ENCODE assay signal across 8 cellular contexts in genomic region chr4:2469192-2469984, GRCh38. TPM values are rescaled to one million over a fixed set of nuclear protein-coding genes. Genes with fewer than 3 reads are reported as not detected.
A peak's percentile ranks its signal among the peaks of the same experiment; 100 is the strongest.
DNase-seq lines count a peak whose midpoint lies in the region; ATAC-seq, FAIRE-seq and TF ChIP-seq lines count a peak whose summit lies in the region.

No MANE protein-coding gene starts in this region.

- no peak overlapping the region for H2AFZ ChIP-seq in OCI-LY3 (ENCODE audit: low read depth, low read length)

- TF ChIP-seq CTCF in OCI-LY3 (IDR thresholded peaks at IDR 0.05; ENCODE audit: low read depth, low read length) (no peak), gastroesophageal sphincter (IDR thresholded peaks at IDR 0.05) (no peak), upper lobe of left lung (IDR thresholded peaks at IDR 0.05) (peak in 2 of 6 experiments; percentile 8 to 15)

- H3K27ac Mint-ChIP-seq in activated T-helper 2 cell treated with anti-CD3 and anti-CD28 coated beads, Interferon-gamma antibody, Interleukin-2, Interleukin-4, amounts not matched to agents 10 μg/mL and 5 μg/mL and 100 μg/mL, durations not matched to agents 14 hours and 24 hours and 36 hours, result peak overlapping the region; percentile 96

- peak overlapping the region; percentile 99 for H3K9ac ChIP-seq in OCI-LY3 (ENCODE audit: low read length)

- FAIRE-seq in GM18507 (lab: Jason Lieb, UNC), result peak; percentile 70

- 0% methylated on average over 4 of the region's 78 CpGs; no CpG with 5 or more reads in 1 of the 2 donors for WGBS in gastroesophageal sphincter (ENCODE audit: low coverage in 1 of 2), 2 donors
- 0 to 1% methylated on average over 3 to 41 of the region's 78 CpGs for WGBS in upper lobe of left lung, 2 donors

- peaks cover 55% of the 10 kb centered on the region for H3K36me3 Mint-ChIP-seq in activated T-helper 2 cell treated with anti-CD3 and anti-CD28 coated beads, Interferon-gamma antibody, Interleukin-2, Interleukin-4, amounts not matched to agents 10 μg/mL and 5 μg/mL and 100 μg/mL, durations not matched to agents 14 hours and 24 hours and 36 hours (ENCODE audit: low read depth)

- H3K27me3 Mint-ChIP-seq in activated T-helper 2 cell treated with anti-CD3 and anti-CD28 coated beads, Interferon-gamma antibody, Interleukin-2, Interleukin-4, amounts not matched to agents 10 μg/mL and 5 μg/mL and 100 μg/mL, durations not matched to agents 14 hours and 24 hours and 36 hours (ENCODE audit: low read depth), result peaks cover 2% of the 10 kb centered on the region

- H3K4me2 ChIP-seq in OCI-LY3 (ENCODE audit: low read length), result peak overlapping the region; percentile 100

- H3K4me1 Mint-ChIP-seq in activated T-helper 2 cell treated with anti-CD3 and anti-CD28 coated beads, Interferon-gamma antibody, Interleukin-2, Interleukin-4, amounts not matched to agents 10 μg/mL and 5 μg/mL and 100 μg/mL, durations not matched to agents 14 hours and 24 hours and 36 hours (ENCODE audit: low read depth), result peaks cover 27% of the 10 kb centered on the region

- TF ChIP-seq POLR2A in gastroesophageal sphincter (IDR thresholded peaks at IDR 0.05), result no peak
- peak in 1 of 4 donors; percentile 53 for TF ChIP-seq POLR2A in upper lobe of left lung (IDR thresholded peaks at IDR 0.05)

- no peaks in the 10 kb centered on the region for H3K9me3 ChIP-seq in OCI-LY3 (ENCODE audit: insufficient read depth, low read length)
- no peaks in the 10 kb centered on the region for H3K9me3 ChIP-seq in gastroesophageal sphincter
- no peaks in the 10 kb centered on the region for H3K9me3 ChIP-seq in upper lobe of left lung

- TF ChIP-seq EP300 in gastroesophageal sphincter (IDR thresholded peaks at IDR 0.05) (no peak), upper lobe of left lung (IDR thresholded peaks at IDR 0.05) (no peak)

- H3K4me3 Mint-ChIP-seq in activated T-helper 2 cell treated with anti-CD3 and anti-CD28 coated beads, Interferon-gamma antibody, Interleukin-2, Interleukin-4, amounts not matched to agents 10 μg/mL and 5 μg/mL and 100 μg/mL, durations not matched to agents 14 hours and 24 hours and 36 hours (ENCODE audit: low read depth), result peak overlapping the region; percentile 92

- H3K4me3 ChIP-seq in OCI-LY3 (ENCODE audit: low read length) (peak overlapping the region; percentile 99), gastroesophageal sphincter (peak overlapping the region; percentile 88 to 89), upper lobe of left lung (peak overlapping the region; percentile 75 to 99 (median 87))

- intact Hi-C loops in activated T-helper 2 cell treated with anti-CD3 and anti-CD28 coated beads, Interferon-gamma antibody, Interleukin-2, Interleukin-4, amounts not matched to agents 10 μg/mL and 5 μg/mL and 100 μg/mL, durations not matched to agents 14 hours and 24 hours and 36 hours (cut with micrococcal nuclease), result loop anchor here (1.0 to 10.0 kb wide), 9 partner anchors 15 to 755 kb away; partner anchors contain the start of genes CFAP99, FAM193A, HAUS3 and MXD4
- intact Hi-C loops in posterior vena cava (cut with DNase I), result no loop called here

- peak overlapping the region; percentile 90 for H3K27ac ChIP-seq in OCI-LY3 (ENCODE audit: low read length)
- peak overlapping the region; percentile 72 to 97 (median 94) for H3K27ac ChIP-seq in gastroesophageal sphincter
- H3K27ac ChIP-seq in upper lobe of left lung, result peak overlapping the region; percentile 88 to 97 (median 92)

- H3K9me3 Mint-ChIP-seq in activated T-helper 2 cell treated with anti-CD3 and anti-CD28 coated beads, Interferon-gamma antibody, Interleukin-2, Interleukin-4, amounts not matched to agents 10 μg/mL and 5 μg/mL and 100 μg/mL, durations not matched to agents 14 hours and 24 hours and 36 hours, result no peaks in the 10 kb centered on the region

- H3K27me3 ChIP-seq in OCI-LY3 (ENCODE audit: low read depth, low read length) (no peaks in the 10 kb centered on the region), gastroesophageal sphincter (no peaks in the 10 kb centered on the region), upper lobe of left lung (no peaks in the 10 kb centered on the region)

- DNase-seq in 8988T, result peak; percentile 55
- DNase-seq in GM18507 (ENCODE audit: extremely low spot score, insufficient read length, low read depth), result peak; percentile 67
- peak; percentile 73 for DNase-seq in activated T-helper 2 cell treated with anti-CD3 and anti-CD28 coated beads, Interferon-gamma antibody, Interleukin-2, Interleukin-4, amounts not matched to agents 10 μg/mL and 5 μg/mL and 100 μg/mL, durations not matched to agents 14 hours and 24 hours and 36 hours (ENCODE audit: low spot score)
- peak; percentile 89 for DNase-seq in posterior vena cava (ENCODE audit: low spot score)
- DNase-seq in upper lobe of left lung, result peak; percentile 65 to 92

- H3K79me2 ChIP-seq in OCI-LY3 (ENCODE audit: low read length), result peaks cover 68% of the 10 kb centered on the region

- ATAC-seq in HG02970 (IDR thresholded peaks at IDR 0.05; ENCODE audit: low FRiP score, unreplicated experiment) (peak; percentile 34), gastroesophageal sphincter (peak; percentile 40), upper lobe of left lung (ENCODE audit: low FRiP score in 2 of 2) (peak; percentile 65 to 82)

- peaks cover 44% of the 10 kb centered on the region for H4K20me1 ChIP-seq in OCI-LY3 (ENCODE audit: insufficient read depth, low read length)

- peaks cover 31% of the 10 kb centered on the region for H3K36me3 ChIP-seq in OCI-LY3 (replicated peaks; ENCODE audit: low read depth, low read length)
- peaks cover 0 to 26% of the 10 kb centered on the region in 2 donors for H3K36me3 ChIP-seq in gastroesophageal sphincter
- H3K36me3 ChIP-seq in upper lobe of left lung, result peaks cover 0 to 31% (median 5%) of the 10 kb centered on the region in 4 donors

- peaks cover 11% of the 10 kb centered on the region for H3K4me1 ChIP-seq in OCI-LY3 (ENCODE audit: low read length)
- H3K4me1 ChIP-seq in gastroesophageal sphincter, result peaks cover 0 to 48% (median 13%) of the 10 kb centered on the region in 3 donors
- H3K4me1 ChIP-seq in upper lobe of left lung, result peaks cover 21 to 35% (median 23%) of the 10 kb centered on the region in 4 donors

RNA-seq across cellular contexts. Expression of gene RNF4, which starts 0.5 kb away (rescaled TPM):
- total RNA-seq in activated T-helper 2 cell treated with anti-CD3 and anti-CD28 coated beads, Interferon-gamma antibody, Interleukin-2, Interleukin-4, amounts not matched to agents 10 μg/mL and 5 μg/mL and 100 μg/mL, durations not matched to agents 14 hours and 24 hours and 36 hours, result 99.0 and 99.1 TPM in 2 replicates
- total RNA-seq in gastroesophageal sphincter, result 10 to 100 TPM; 30.2 to 64.3 (median 43.1) TPM
- 10 to 100 TPM; 38.7 to 38.9 TPM for total RNA-seq in posterior vena cava
- total RNA-seq in upper lobe of left lung, result 10 to 100 TPM; 28.0 to 48.5 (median 43.3) TPM

RNA-seq across cellular contexts. Expression of gene CFAP99, which starts 50.6 kb away (rescaled TPM):
- total RNA-seq in activated T-helper 2 cell treated with anti-CD3 and anti-CD28 coated beads, Interferon-gamma antibody, Interleukin-2, Interleukin-4, amounts not matched to agents 10 μg/mL and 5 μg/mL and 100 μg/mL, durations not matched to agents 14 hours and 24 hours and 36 hours, result not detected in 2 replicates
- total RNA-seq in gastroesophageal sphincter (not detected), posterior vena cava (not detected), upper lobe of left lung (10 to 100 TPM in 3 of 6 donors, 1 to 10 TPM in 2, under 1 TPM in 1; 0.57 to 24.7 (median 9.3) TPM)

RNA-seq across cellular contexts. Expression of gene ZFYVE28, which starts 50.9 kb away (rescaled TPM):
- 10.0 and 11.9 TPM in 2 replicates for total RNA-seq in activated T-helper 2 cell treated with anti-CD3 and anti-CD28 coated beads, Interferon-gamma antibody, Interleukin-2, Interleukin-4, amounts not matched to agents 10 μg/mL and 5 μg/mL and 100 μg/mL, durations not matched to agents 14 hours and 24 hours and 36 hours
- total RNA-seq in gastroesophageal sphincter (10 to 100 TPM in 2 of 4 donors, 1 to 10 TPM in 2; 4.4 to 12.0 (median 8.2) TPM), posterior vena cava (1 to 10 TPM; 7.4 to 8.4 TPM), upper lobe of left lung (10 to 100 TPM; 10.8 to 51.3 (median 15.2) TPM)

Comparison
In these comparisons a context has a peak if more than half of its experiments do, and no peak if none do; other contexts are left out.
1. Peak in every context shown above with its lines: DNase-seq, ATAC-seq, H3K4me3 ChIP-seq and H3K27ac ChIP-seq.